In the genomic region with DNA sequence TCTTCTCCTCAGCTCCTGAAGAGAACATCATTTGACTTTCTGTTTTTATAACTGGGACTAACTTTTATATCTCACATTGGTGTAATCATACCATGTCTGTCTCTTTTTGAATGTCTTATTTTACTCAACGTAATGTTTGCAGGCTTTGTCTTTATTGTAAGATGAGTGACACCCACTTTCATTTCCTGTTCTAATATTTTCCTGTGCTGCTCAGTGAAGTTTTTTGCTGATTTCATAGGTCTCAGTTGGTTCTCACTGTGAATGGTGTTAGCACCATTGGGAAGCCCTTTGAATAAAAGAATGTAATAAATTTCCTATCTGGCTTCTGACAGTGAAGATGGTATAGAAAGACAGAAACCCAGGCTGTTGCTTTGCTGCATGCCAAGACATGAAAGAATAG, we compare ENCODE assay signal across 11 cellular contexts.
DNase-seq lines count a peak whose midpoint lies in the region; ATAC-seq and TF ChIP-seq lines count a peak whose summit lies in the region.
"Had no signal": no experiment of that assay in that cellular context is flagged by ENCODE, and none has a peak within 500 bp of the region (broad histone marks: within the 10 kb centered on the region; RNA-seq: fewer than 3 reads in every experiment).

No MANE protein-coding gene starts in this region.

- ATAC-seq in activated CD4-positive, alpha-beta T cell treated with anti-CD3 and anti-CD28 coated beads for 36 hours = peak; percentile 50
- peak; percentile 42 for ATAC-seq in GM21367 (IDR thresholded peaks at IDR 0.05; ENCODE audit: unreplicated experiment)
- peak; percentile 49 for ATAC-seq in activated T-helper 17 cell treated with anti-CD3 and anti-CD28 coated beads, Interleukin-2, amount 50 U/mL, for 72 hours (replicated peaks)

- H2AK5ac ChIP-seq in mesendoderm (ENCODE audit: low read length) = no peak overlapping the region

- no peak overlapping the region for H2BK120ac ChIP-seq in mesendoderm (ENCODE audit: low read depth, low read length)

- DNase-seq in activated CD4-positive, alpha-beta T cell treated with anti-CD3 and anti-CD28 coated beads for 36 hours = no peak
- DNase-seq in activated CD4-positive, alpha-beta T cell treated with anti-CD3 and anti-CD28 coated beads for 1 hour = no peak
- DNase-seq in nephron progenitor cell (no peak), epidermal melanocyte (ENCODE audit: insufficient read length, low spot score) (no peak), NK-92 (lab: John Stamatoyannopoulos, UW; ENCODE audit: unreplicated experiment) (no peak), mesendoderm (no peak)
- DNase-seq: Calu3, pancreas had no signal

- no peak overlapping the region for H3K4me2 ChIP-seq in mesendoderm (ENCODE audit: low read length)

- peaks cover 13% of the 10 kb centered on the region for H3K36me3 Mint-ChIP-seq in activated CD4-positive, alpha-beta T cell treated with anti-CD3 and anti-CD28 coated beads for 36 hours (ENCODE audit: low read depth)
- peaks cover 32% of the 10 kb centered on the region for H3K36me3 Mint-ChIP-seq in activated T-helper 17 cell treated with anti-CD3 and anti-CD28 coated beads, Interleukin-2, amount 50 U/mL, for 72 hours (ENCODE audit: low read depth)
- H3K36me3 Mint-ChIP-seq in nephron progenitor cell (ENCODE audit: low read depth) = no peaks in the 10 kb centered on the region

- H3K9me3 Mint-ChIP-seq in activated CD4-positive, alpha-beta T cell treated with anti-CD3 and anti-CD28 coated beads for 36 hours (ENCODE audit: low read depth) = no peaks in the 10 kb centered on the region
- no peaks in the 10 kb centered on the region for H3K9me3 Mint-ChIP-seq in activated T-helper 17 cell treated with anti-CD3 and anti-CD28 coated beads, Interleukin-2, amount 50 U/mL, for 72 hours
- H3K9me3 Mint-ChIP-seq in nephron progenitor cell = no peaks in the 10 kb centered on the region

- no CpG with 5 or more reads among the region's 1 CpG for WGBS in mesendoderm (ENCODE audit: extremely low coverage, insufficient coverage, low lambda C conversion rate)

- CTCF ChIA-PET in activated CD4-positive, alpha-beta T cell treated with anti-CD3 and anti-CD28 coated beads for 36 hours (lab: Charles Lee) = interaction anchor here (0.7 to 1.8 kb wide), 3 partner anchors 84 to 247 kb away, joined by 3 to 5 read pairs (median 3); partner anchors contain the start of gene RAVER2

- peaks cover 46% of the 10 kb centered on the region for H3K4me1 Mint-ChIP-seq in activated CD4-positive, alpha-beta T cell treated with anti-CD3 and anti-CD28 coated beads for 36 hours
- H3K4me1 Mint-ChIP-seq in activated T-helper 17 cell treated with anti-CD3 and anti-CD28 coated beads, Interleukin-2, amount 50 U/mL, for 72 hours = peaks cover 40% of the 10 kb centered on the region
- peaks cover 26% of the 10 kb centered on the region for H3K4me1 Mint-ChIP-seq in nephron progenitor cell

- H3K4me3 ChIP-seq in mesendoderm (ENCODE audit: low read length) = no peak overlapping the region
- H3K4me3 ChIP-seq: pancreas, tibial nerve had no signal

- H3K79me1 ChIP-seq in mesendoderm (ENCODE audit: low read length) = no peaks in the 10 kb centered on the region

- H3K36me3 ChIP-seq in mesendoderm (ENCODE audit: control insufficient read depth, insufficient read depth, low read length) = no peaks in the 10 kb centered on the region

- no peaks in the 10 kb centered on the region for H3K4me1 ChIP-seq in mesendoderm (ENCODE audit: control insufficient read depth, low read depth, low read length)
- H3K4me1 ChIP-seq: pancreas had no signal

- intact Hi-C loops in activated CD4-positive, alpha-beta T cell treated with anti-CD3 and anti-CD28 coated beads for 36 hours (cut with DNase I, micrococcal nuclease) = loop anchor here (2.0 to 10.0 kb wide), 5 partner anchors 133 to 858 kb away; partner anchors contain the start of gene CACHD1 (in 1 of the 2)

- H3K79me2 ChIP-seq in mesendoderm (ENCODE audit: control insufficient read depth, insufficient read depth, low read length) = no peaks in the 10 kb centered on the region

- no peak overlapping the region for H4K8ac ChIP-seq in mesendoderm (ENCODE audit: low read depth, low read length)

- no peaks in the 10 kb centered on the region for H3K27me3 ChIP-seq in mesendoderm (ENCODE audit: insufficient read depth, low read length, poor library complexity)
- H3K27me3 ChIP-seq: pancreas, tibial nerve had no signal

- POLR2A ChIA-PET in activated CD4-positive, alpha-beta T cell treated with anti-CD3 and anti-CD28 coated beads for 36 hours (lab: Charles Lee) = no interaction called here

- no peak overlapping the region for H3K18ac ChIP-seq in mesendoderm (ENCODE audit: low read length)

- H3K23ac ChIP-seq in mesendoderm (ENCODE audit: low read length) = no peak overlapping the region

- H3K27ac ChIP-seq in mesendoderm (ENCODE audit: low read depth, low read length) = no peak overlapping the region
- H3K27ac ChIP-seq: pancreas, tibial nerve had no signal

- H3K27ac Mint-ChIP-seq in activated CD4-positive, alpha-beta T cell treated with anti-CD3 and anti-CD28 coated beads for 36 hours = peak overlapping the region; percentile 80
- H3K27ac Mint-ChIP-seq in activated T-helper 17 cell treated with anti-CD3 and anti-CD28 coated beads, Interleukin-2, amount 50 U/mL, for 72 hours = peak overlapping the region; percentile 90
- peak overlapping the region; percentile 11 for H3K27ac Mint-ChIP-seq in nephron progenitor cell

- no peak overlapping the region for H3K9ac ChIP-seq in mesendoderm (ENCODE audit: low read length)

- H3K4me3 Mint-ChIP-seq in activated CD4-positive, alpha-beta T cell treated with anti-CD3 and anti-CD28 coated beads for 36 hours = no peak overlapping the region
- H3K4me3 Mint-ChIP-seq in activated T-helper 17 cell treated with anti-CD3 and anti-CD28 coated beads, Interleukin-2, amount 50 U/mL, for 72 hours = peak overlapping the region; percentile 73
- H3K4me3 Mint-ChIP-seq in nephron progenitor cell = no peak overlapping the region

- H2BK15ac ChIP-seq in mesendoderm (replicated peaks; ENCODE audit: low read depth) = no peak overlapping the region

- no peak overlapping the region for H2BK5ac ChIP-seq in mesendoderm (ENCODE audit: low read length)

- no peaks in the 10 kb centered on the region for H3K27me3 Mint-ChIP-seq in activated CD4-positive, alpha-beta T cell treated with anti-CD3 and anti-CD28 coated beads for 36 hours
- no peaks in the 10 kb centered on the region for H3K27me3 Mint-ChIP-seq in activated T-helper 17 cell treated with anti-CD3 and anti-CD28 coated beads, Interleukin-2, amount 50 U/mL, for 72 hours
- no peaks in the 10 kb centered on the region for H3K27me3 Mint-ChIP-seq in nephron progenitor cell (ENCODE audit: low read depth, poor library complexity)

- TF ChIP-seq CTCF in nephron progenitor cell (IDR thresholded peaks at IDR 0.05) = no peak

- no peak overlapping the region for H3K4ac ChIP-seq in mesendoderm (ENCODE audit: low read depth, low read length)

- no peak overlapping the region for H4K5ac ChIP-seq in mesendoderm (ENCODE audit: low read length)

- H3K56ac ChIP-seq in mesendoderm (ENCODE audit: low read length) = no peak overlapping the region

Comparison
In these comparisons a context has a peak if more than half of its experiments do, and no peak if none do; other contexts are left out.
1. H3K27ac Mint-ChIP-seq: peak in every context shown above with its lines; median percentile 90 in activated T-helper 17 cell treated with anti-CD3 and anti-CD28 coated beads, Interleukin-2, amount 50 U/mL, for 72 hours; 80 in activated CD4-positive, alpha-beta T cell treated with anti-CD3 and anti-CD28 coated beads for 36 hours; 11 in nephron progenitor cell.